In genomic region chr17:30982855-30983254, GRCh38 we compare ENCODE assay signal across 16 cellular contexts. TPM values are rescaled to one million over a fixed set of nuclear protein-coding genes. Genes with fewer than 3 reads are reported as not detected.
A peak's percentile ranks its signal among the peaks of the same experiment; 100 is the strongest.
DNase-seq lines count a peak whose midpoint lies in the region; ATAC-seq and TF ChIP-seq lines count a peak whose summit lies in the region.
"Had no signal": no experiment of that assay in that cellular context is flagged by ENCODE, and none has a peak within 500 bp of the region (broad histone marks: within the 10 kb centered on the region; RNA-seq: fewer than 3 reads in every experiment).

No MANE protein-coding gene starts in this region.

- no peak overlapping the region for H3K4me3 ChIP-seq in ascending aorta
- H3K4me3 ChIP-seq: BLaER1, GM23338 had no signal

- POLR2A ChIA-PET in activated CD4-positive, alpha-beta T cell treated with anti-CD3 and anti-CD28 coated beads for 36 hours (lab: Charles Lee) = interaction anchor here (1.0 kb wide), 1 partner anchor 12 kb away, joined by 4 read pairs; the partner anchor contains the start of gene RNF135

- ATAC-seq in activated CD4-positive, alpha-beta T cell treated with anti-CD3 and anti-CD28 coated beads for 36 hours = peak; percentile 83
- ATAC-seq in activated T-cell treated with anti-CD3 and anti-CD28 coated beads, Interleukin-2, amount 50 U/mL, for 72 hours (replicated peaks in 1 of 2) = peak; percentile 71 to 90
- ATAC-seq in activated T-helper 17 cell treated with anti-CD3 and anti-CD28 coated beads, Interleukin-2, amount 50 U/mL, for 72 hours (replicated peaks) = peak; percentile 87
- ATAC-seq in stimulated activated naive B cell treated with anti-CD40 and anti-IgM and Interleukin-4, amounts not matched to agents 10 μg/mL and 1 μg/mL and 100 μg/mL, for 72 hours (replicated peaks) = no peak
- ATAC-seq: GM23338 had no signal

- no peak overlapping the region for H3K27ac Mint-ChIP-seq in activated CD4-positive, alpha-beta T cell treated with anti-CD3 and anti-CD28 coated beads for 36 hours
- H3K27ac Mint-ChIP-seq in activated T-cell treated with anti-CD3 and anti-CD28 coated beads, Interleukin-2, amount 50 U/mL, for 72 hours = peak overlapping the region; percentile 83
- H3K27ac Mint-ChIP-seq in activated T-helper 17 cell treated with anti-CD3 and anti-CD28 coated beads, Interleukin-2, amount 50 U/mL, for 72 hours = peak overlapping the region; percentile 79
- H3K27ac Mint-ChIP-seq in stimulated activated naive B cell treated with anti-CD40 and anti-IgM and Interleukin-4, amounts not matched to agents 10 μg/mL and 1 μg/mL and 100 μg/mL, for 72 hours = peak overlapping the region; percentile 21
- H3K27ac Mint-ChIP-seq: CD4-positive, alpha-beta memory T cell; GM23338 had no signal

- no peaks in the 10 kb centered on the region for H3K27me3 Mint-ChIP-seq in activated CD4-positive, alpha-beta T cell treated with anti-CD3 and anti-CD28 coated beads for 36 hours
- no peaks in the 10 kb centered on the region for H3K27me3 Mint-ChIP-seq in activated T-cell treated with anti-CD3 and anti-CD28 coated beads, Interleukin-2, amount 50 U/mL, for 72 hours (ENCODE audit: low read depth)
- no peaks in the 10 kb centered on the region for H3K27me3 Mint-ChIP-seq in activated T-helper 17 cell treated with anti-CD3 and anti-CD28 coated beads, Interleukin-2, amount 50 U/mL, for 72 hours
- H3K27me3 Mint-ChIP-seq in stimulated activated naive B cell treated with anti-CD40 and anti-IgM and Interleukin-4, amounts not matched to agents 10 μg/mL and 1 μg/mL and 100 μg/mL, for 72 hours = no peaks in the 10 kb centered on the region
- H3K27me3 Mint-ChIP-seq: CD4-positive, alpha-beta memory T cell had no signal

- intact Hi-C loops in activated CD4-positive, alpha-beta T cell treated with anti-CD3 and anti-CD28 coated beads for 36 hours (cut with DNase I, micrococcal nuclease) = no loop called here
- intact Hi-C loops in ascending aorta (cut with DNase I) = no loop called here

- no peak overlapping the region for H3K27ac ChIP-seq in ascending aorta
- H3K27ac ChIP-seq: BLaER1 had no signal

- H3K36me3 ChIP-seq in ascending aorta = peaks cover 12 to 16% of the 10 kb centered on the region in 2 donors

- H3K4me1 Mint-ChIP-seq in activated CD4-positive, alpha-beta T cell treated with anti-CD3 and anti-CD28 coated beads for 36 hours = peaks cover 9% of the 10 kb centered on the region
- H3K4me1 Mint-ChIP-seq in activated T-cell treated with anti-CD3 and anti-CD28 coated beads, Interleukin-2, amount 50 U/mL, for 72 hours (ENCODE audit: low read depth) = peaks cover 10% of the 10 kb centered on the region
- H3K4me1 Mint-ChIP-seq in activated T-helper 17 cell treated with anti-CD3 and anti-CD28 coated beads, Interleukin-2, amount 50 U/mL, for 72 hours = peaks cover 9% of the 10 kb centered on the region
- H3K4me1 Mint-ChIP-seq in stimulated activated naive B cell treated with anti-CD40 and anti-IgM and Interleukin-4, amounts not matched to agents 10 μg/mL and 1 μg/mL and 100 μg/mL, for 72 hours = peaks cover 18 to 21% of the 10 kb centered on the region in 2 donors
- H3K4me1 Mint-ChIP-seq: GM23338 had no signal

- H3K27me3 ChIP-seq in ascending aorta = no peaks in the 10 kb centered on the region
- H3K27me3 ChIP-seq: BLaER1 had no signal

- CTCF ChIA-PET in activated CD4-positive, alpha-beta T cell treated with anti-CD3 and anti-CD28 coated beads for 36 hours (lab: Charles Lee) = no interaction called here

- peaks cover 7% of the 10 kb centered on the region for H3K36me3 Mint-ChIP-seq in activated CD4-positive, alpha-beta T cell treated with anti-CD3 and anti-CD28 coated beads for 36 hours (ENCODE audit: low read depth)
- H3K36me3 Mint-ChIP-seq in activated T-cell treated with anti-CD3 and anti-CD28 coated beads, Interleukin-2, amount 50 U/mL, for 72 hours (ENCODE audit: insufficient read depth in 2 of 2) = peaks cover 0 to 3% of the 10 kb centered on the region in 2 donors
- H3K36me3 Mint-ChIP-seq in activated T-helper 17 cell treated with anti-CD3 and anti-CD28 coated beads, Interleukin-2, amount 50 U/mL, for 72 hours (ENCODE audit: low read depth) = peaks cover 17% of the 10 kb centered on the region
- peaks cover 21 to 27% of the 10 kb centered on the region in 2 donors for H3K36me3 Mint-ChIP-seq in stimulated activated naive B cell treated with anti-CD40 and anti-IgM and Interleukin-4, amounts not matched to agents 10 μg/mL and 1 μg/mL and 100 μg/mL, for 72 hours

- no peaks in the 10 kb centered on the region for H3K4me1 ChIP-seq in ascending aorta
- H3K4me1 ChIP-seq: BLaER1 had no signal

- no peaks in the 10 kb centered on the region for H3K9me3 ChIP-seq in ascending aorta
- H3K9me3 ChIP-seq: BLaER1 had no signal

- no peaks in the 10 kb centered on the region for H3K9me3 Mint-ChIP-seq in activated CD4-positive, alpha-beta T cell treated with anti-CD3 and anti-CD28 coated beads for 36 hours (ENCODE audit: low read depth)
- H3K9me3 Mint-ChIP-seq in activated T-cell treated with anti-CD3 and anti-CD28 coated beads, Interleukin-2, amount 50 U/mL, for 72 hours = no peaks in the 10 kb centered on the region
- no peaks in the 10 kb centered on the region for H3K9me3 Mint-ChIP-seq in activated T-helper 17 cell treated with anti-CD3 and anti-CD28 coated beads, Interleukin-2, amount 50 U/mL, for 72 hours
- no peaks in the 10 kb centered on the region for H3K9me3 Mint-ChIP-seq in stimulated activated naive B cell treated with anti-CD40 and anti-IgM and Interleukin-4, amounts not matched to agents 10 μg/mL and 1 μg/mL and 100 μg/mL, for 72 hours
- H3K9me3 Mint-ChIP-seq: CD14-positive monocyte; CD4-positive, alpha-beta memory T cell had no signal

- H3K4me3 Mint-ChIP-seq in activated CD4-positive, alpha-beta T cell treated with anti-CD3 and anti-CD28 coated beads for 36 hours = no peak overlapping the region
- H3K4me3 Mint-ChIP-seq in activated T-cell treated with anti-CD3 and anti-CD28 coated beads, Interleukin-2, amount 50 U/mL, for 72 hours = peak overlapping the region in 1 of 2 donors; percentile 43
- peak overlapping the region; percentile 35 for H3K4me3 Mint-ChIP-seq in activated T-helper 17 cell treated with anti-CD3 and anti-CD28 coated beads, Interleukin-2, amount 50 U/mL, for 72 hours
- H3K4me3 Mint-ChIP-seq in stimulated activated naive B cell treated with anti-CD40 and anti-IgM and Interleukin-4, amounts not matched to agents 10 μg/mL and 1 μg/mL and 100 μg/mL, for 72 hours = no peak overlapping the region
- H3K4me3 Mint-ChIP-seq: CD14-positive monocyte; CD4-positive, alpha-beta memory T cell; GM23338 had no signal

- no peak for DNase-seq in activated CD4-positive, alpha-beta T cell treated with anti-CD3 and anti-CD28 coated beads for 36 hours
- no peak for DNase-seq in activated CD4-positive, alpha-beta T cell treated with anti-CD3 and anti-CD28 coated beads for 48 hours
- DNase-seq in activated T-cell treated with anti-CD3 and anti-CD28 coated beads, Interleukin-2, amount 50 U/mL, for 72 hours = no peak
- no peak for DNase-seq in activated T-cell treated with anti-CD3 and anti-CD28 coated beads, Interleukin-2, amount 50 U/mL, for 48 hours
- no peak for DNase-seq in stimulated activated naive B cell treated with anti-CD40 and anti-IgM and Interleukin-4, amounts not matched to agents 10 μg/mL and 1 μg/mL and 100 μg/mL, for 72 hours
- no peak for DNase-seq in ascending aorta (ENCODE audit: low spot score in 2 of 2)
- DNase-seq: 8988T; CD4-positive, alpha-beta memory T cell; DMS153; DMS79; GDM1; HCEC 1CT had no signal

- no peak for TF ChIP-seq CTCF in ascending aorta (IDR thresholded peaks at IDR 0.05)

RNA-seq across cellular contexts. Expression of gene RNF135, which starts 12.0 kb away (rescaled TPM):
- total RNA-seq in activated CD4-positive, alpha-beta T cell treated with anti-CD3 and anti-CD28 coated beads for 36 hours = 1 to 10 TPM; 5.8 to 6.0 TPM
- 10 to 100 TPM; 11.7 to 12.3 TPM for total RNA-seq in activated T-cell treated with anti-CD3 and anti-CD28 coated beads, Interleukin-2, amount 50 U/mL, for 72 hours
- 1 to 10 TPM; 4.0 to 4.4 TPM for total RNA-seq in activated T-helper 17 cell treated with anti-CD3 and anti-CD28 coated beads, Interleukin-2, amount 50 U/mL, for 72 hours
- total RNA-seq in ascending aorta = 4.6 TPM

Comparison
In these comparisons a context has a peak if more than half of its experiments do, and no peak if none do; other contexts are left out.
1. ATAC-seq: peak in activated CD4-positive, alpha-beta T cell treated with anti-CD3 and anti-CD28 coated beads for 36 hours (single experiment), activated T-cell treated with anti-CD3 and anti-CD28 coated beads, Interleukin-2, amount 50 U/mL, for 72 hours (2 of 2) and activated T-helper 17 cell treated with anti-CD3 and anti-CD28 coated beads, Interleukin-2, amount 50 U/mL, for 72 hours (single experiment); none in stimulated activated naive B cell treated with anti-CD40 and anti-IgM and Interleukin-4, amounts not matched to agents 10 μg/mL and 1 μg/mL and 100 μg/mL, for 72 hours (0 of 2).